In genomic region chr5:96663608-96664007, GRCh38 we compare ENCODE assay signal across 9 cellular contexts. TPM values are rescaled to one million over a fixed set of nuclear protein-coding genes. Genes with fewer than 3 reads are reported as not detected.
DNase-seq lines count a peak whose midpoint lies in the region; ATAC-seq, FAIRE-seq and TF ChIP-seq lines count a peak whose summit lies in the region.
"Had no signal": no experiment of that assay in that cellular context is flagged by ENCODE, and none has a peak within 500 bp of the region (broad histone marks: within the 10 kb centered on the region; RNA-seq: fewer than 3 reads in every experiment).

No MANE protein-coding gene starts in this region.

- H2AFZ ChIP-seq in astrocyte (ENCODE audit: low read depth, low read length) (peak overlapping the region; percentile 89), HepG2 (ENCODE audit: low read length) (no peak overlapping the region)

- no peak for TF ChIP-seq CTCF in astrocyte (IDR thresholded peaks at IDR 0.05; ENCODE audit: insufficient read depth, low read depth, low read length)
- no peak for TF ChIP-seq CTCF in HepG2 (CRISPR knock-in tag; IDR thresholded peaks at IDR 0.05)
- no peak for TF ChIP-seq CTCF in testis (IDR thresholded peaks at IDR 0.05)

- peaks cover 6% of the 10 kb centered on the region for H3K27me3 Mint-ChIP-seq in activated CD4-positive, alpha-beta T cell treated with anti-CD3 and anti-CD28 coated beads, Interleukin-2, amount 10 ng/mL, durations not matched to agents 7 days and 5 days
- no peaks in the 10 kb centered on the region for H3K27me3 Mint-ChIP-seq in astrocyte (ENCODE audit: low read depth, unreplicated experiment)

- H3K27ac ChIP-seq in astrocyte (ENCODE audit: low read depth, low read length), result no peak overlapping the region
- no peak overlapping the region for H3K27ac ChIP-seq in HepG2 (ENCODE audit: extremely low read length, insufficient read depth, low read length)
- H3K27ac ChIP-seq in testis, result peak overlapping the region in 1 of 2 donors; percentile 95

- CTCF ChIA-PET in activated CD4-positive, alpha-beta T cell treated with anti-CD3 and anti-CD28 coated beads, Interleukin-2, amount 10 ng/mL, durations not matched to agents 7 days and 5 days (lab: Charles Lee), result interaction anchor here (0.7 kb wide), 1 partner anchor 52 kb away, joined by 3 read pairs; no protein-coding TSS in a partner anchor
- CTCF ChIA-PET in HepG2 (lab: Yijun Ruan, JAX; ENCODE audit: low intra/inter-chr PET ratio, low total read pairs), result no interaction called here

- H3K4me3 Mint-ChIP-seq in activated CD4-positive, alpha-beta T cell treated with anti-CD3 and anti-CD28 coated beads, Interleukin-2, amount 10 ng/mL, durations not matched to agents 7 days and 5 days, result peak overlapping the region; percentile 96
- H3K4me3 Mint-ChIP-seq in astrocyte (ENCODE audit: unreplicated experiment), result peak overlapping the region; percentile 92

- no peaks in the 10 kb centered on the region for H3K27me3 ChIP-seq in astrocyte (ENCODE audit: insufficient read depth, low read length)
- H3K27me3 ChIP-seq in HepG2 (ENCODE audit: control insufficient read depth in 1 of 2, insufficient read depth in 2 of 2, low read length in 2 of 2), result no peaks in the 10 kb centered on the region; a peak in 2 of 5 replicates
- no peaks in the 10 kb centered on the region for H3K27me3 ChIP-seq in testis

- H3K79me2 ChIP-seq in astrocyte (ENCODE audit: insufficient read depth, low read length), result peaks cover 58% of the 10 kb centered on the region
- H3K79me2 ChIP-seq in HepG2 (ENCODE audit: insufficient read depth, low read length), result no peaks in the 10 kb centered on the region

- H3K27ac Mint-ChIP-seq in activated CD4-positive, alpha-beta T cell treated with anti-CD3 and anti-CD28 coated beads, Interleukin-2, amount 10 ng/mL, durations not matched to agents 7 days and 5 days, result peak overlapping the region; percentile 99
- peak overlapping the region; percentile 91 for H3K27ac Mint-ChIP-seq in astrocyte (ENCODE audit: unreplicated experiment)

- H3K9me3 ChIP-seq in astrocyte (ENCODE audit: insufficient read depth, low read depth, low read length) (no peaks in the 10 kb centered on the region), HepG2 (ENCODE audit: low read length) (no peaks in the 10 kb centered on the region), testis (no peaks in the 10 kb centered on the region)

- H3K4me1 ChIP-seq in astrocyte (ENCODE audit: insufficient read depth, low read length) (peaks cover 10% of the 10 kb centered on the region), HepG2 (ENCODE audit: insufficient read depth, low read length) (peaks cover 35% of the 10 kb centered on the region), testis (peaks cover 12% of the 10 kb centered on the region)

- in situ Hi-C loops in HepG2 (cut with HindIII; ENCODE audit: extremely low pct_ligation_motif_present, low pct_unique_long_range_greater_than_20kb), result no loop called here

- H3K4me2 ChIP-seq in astrocyte (ENCODE audit: low read length) (peak overlapping the region; percentile 98), HepG2 (ENCODE audit: low read depth, low read length) (peak overlapping the region; percentile 91)

- POLR2A ChIA-PET in activated CD4-positive, alpha-beta T cell treated with anti-CD3 and anti-CD28 coated beads, Interleukin-2, amount 10 ng/mL, durations not matched to agents 7 days and 5 days (lab: Charles Lee), result no interaction called here
- POLR2A ChIA-PET in HepG2 (lab: Yijun Ruan, JAX), result no interaction called here

- H3K9ac ChIP-seq in astrocyte (ENCODE audit: low read length), result peak overlapping the region; percentile 94
- no peak overlapping the region for H3K9ac ChIP-seq in HepG2 (ENCODE audit: insufficient read depth, low read depth, low read length)

- 83% methylated on average over 6 of the region's 6 CpGs for WGBS in HepG2 (ENCODE audit: low lambda C conversion rate)
- WGBS in testis, 2 donors, result 17 to 29% methylated on average over 6 of the region's 6 CpGs

- H3K9me3 Mint-ChIP-seq in activated CD4-positive, alpha-beta T cell treated with anti-CD3 and anti-CD28 coated beads, Interleukin-2, amount 10 ng/mL, durations not matched to agents 7 days and 5 days, result no peaks in the 10 kb centered on the region
- no peaks in the 10 kb centered on the region for H3K9me3 Mint-ChIP-seq in astrocyte (ENCODE audit: unreplicated experiment)

- TSS peak; percentile 47 for BruUV-seq in HepG2 (replicated peaks; lab: Mats Ljungman, UMichigan)

- H4K20me1 ChIP-seq in astrocyte (ENCODE audit: insufficient read depth, low read length), result peaks cover 47% of the 10 kb centered on the region
- H4K20me1 ChIP-seq in HepG2 (ENCODE audit: insufficient read depth, low read length), result 0 out of 2 replicates have a peak, but pooled peaks cover 3% of the 10 kb centered on the region

- H3K4me1 Mint-ChIP-seq in activated CD4-positive, alpha-beta T cell treated with anti-CD3 and anti-CD28 coated beads, Interleukin-2, amount 10 ng/mL, durations not matched to agents 7 days and 5 days, result peaks cover 59% of the 10 kb centered on the region
- peaks cover 43% of the 10 kb centered on the region for H3K4me1 Mint-ChIP-seq in astrocyte (ENCODE audit: low read depth, unreplicated experiment)

- no peaks in the 10 kb centered on the region for H3K36me3 ChIP-seq in astrocyte (ENCODE audit: insufficient read depth, low read length)
- no peaks in the 10 kb centered on the region for H3K36me3 ChIP-seq in HepG2 (replicated peaks in 1 of 2; ENCODE audit: control insufficient read depth in 1 of 2, insufficient read depth in 2 of 2, low read length in 2 of 2)
- no peaks in the 10 kb centered on the region for H3K36me3 ChIP-seq in testis (ENCODE audit: low read depth, missing control alignments)

- intact Hi-C loops in HepG2 (cut with micrococcal nuclease; ENCODE audit: unreplicated experiment), result loop anchor here (2.0 to 10.0 kb wide), 3 partner anchors 39 to 319 kb away; no protein-coding TSS in a partner anchor
- intact Hi-C loops in testis (cut with DNase I; ENCODE audit: low total_unique reads), result no loop called here

- FAIRE-seq in astrocyte (lab: Jason Lieb, UNC) (no peak), HepG2 (lab: Jason Lieb, UNC) (no peak)
- FAIRE-seq: endometrium had no signal

- TF ChIP-seq RAD21 in HepG2 (CRISPR knock-in tag; IDR thresholded peaks at IDR 0.05), result no peak

- H3K4me3 ChIP-seq in astrocyte (ENCODE audit: insufficient read depth, low read depth, low read length) (peak overlapping the region; percentile 95), HepG2 (replicated peaks in 1 of 3; ENCODE audit: insufficient read depth in 1 of 3, low read depth in 2 of 3, low read length in 3 of 3) (peak overlapping the region; percentile 87 to 94 (median 94)), testis (peak overlapping the region; percentile 87 to 91)

- no peak for ATAC-seq in HepG2

- TF ChIP-seq EP300 in HepG2 (IDR thresholded peaks at IDR 0.05; ENCODE audit: low read depth in 2 of 2, low read length in 2 of 2) (no peak), HepG2 (CRISPR knock-in tag; IDR thresholded peaks at IDR 0.05; ENCODE audit: borderline replicate concordance) (no peak)

- H3K36me3 Mint-ChIP-seq in activated CD4-positive, alpha-beta T cell treated with anti-CD3 and anti-CD28 coated beads, Interleukin-2, amount 10 ng/mL, durations not matched to agents 7 days and 5 days (ENCODE audit: low read depth), result peaks cover 10% of the 10 kb centered on the region
- H3K36me3 Mint-ChIP-seq in astrocyte (ENCODE audit: low read depth, unreplicated experiment), result peaks cover 2% of the 10 kb centered on the region

- DNase-seq in activated CD4-positive, alpha-beta T cell treated with anti-CD3 and anti-CD28 coated beads, Interleukin-2, amount 10 ng/mL, durations not matched to agents 7 days and 5 days, result no peak
- no peak for DNase-seq in activated CD4-positive, alpha-beta T cell treated with anti-CD3 and anti-CD28 coated beads for 1 hour
- DNase-seq in astrocyte (ENCODE audit: low read depth) (no peak), HepG2 (ENCODE audit: low spot score) (no peak), testis (no peak), SIG-M5 treated with dmso at 0.1 percent for 504 hours (lab: John Stamatoyannopoulos, UW; ENCODE audit: unreplicated experiment) (no peak), DMS53 treated with DMSO at 0.1 percent for 48 hours (lab: John Stamatoyannopoulos, UW; ENCODE audit: unreplicated experiment) (no peak), NCI-H146 (lab: John Stamatoyannopoulos, UW) (no peak)

- TF ChIP-seq POLR2A in HepG2 (IDR thresholded peaks at IDR 0.05; ENCODE audit: insufficient read depth in 1 of 2, low read depth in 2 of 2, low read length in 2 of 2), result no peak
- TF ChIP-seq POLR2A in testis (IDR thresholded peaks at IDR 0.05), result no peak

RNA-seq across cellular contexts. Expression of gene CAST, which starts 1.4 kb away (rescaled TPM):
- 100 to 1,000 TPM; 178 to 218 TPM for total RNA-seq in activated CD4-positive, alpha-beta T cell treated with anti-CD3 and anti-CD28 coated beads, Interleukin-2, amount 10 ng/mL, durations not matched to agents 7 days and 5 days
- total RNA-seq in astrocyte (268 and 287 TPM in 2 replicates), HepG2 (2016; rRNA removed; fragmentation: Illumina TruSeq; extraction: Trizol) (67.6 and 87.8 TPM in 2 replicates), testis (100 to 1,000 TPM; 241 to 260 TPM)
- 18.4 and 21.4 TPM in 2 replicates for total RNA-seq in HepG2 (2016; cell fraction: cytosol; rRNA removed; fragmentation: Illumina TruSeq; extraction: Trizol; ENCODE audit: low read depth)
- 66.7 and 88.4 TPM in 2 replicates for total RNA-seq in HepG2 (2016; cell fraction: insoluble cytoplasmic fraction; rRNA removed; fragmentation: Illumina TruSeq; extraction: Trizol)
- 52.5 and 53.1 TPM in 2 replicates for total RNA-seq in HepG2 (2016; cell fraction: membrane; rRNA removed; fragmentation: Illumina TruSeq; extraction: Trizol)
- total RNA-seq in HepG2 (2016; cell fraction: nucleus; rRNA removed; fragmentation: Illumina TruSeq; extraction: Trizol), result 62.8 and 67.7 TPM in 2 replicates
- polyA plus RNA-seq in HepG2 (2011; rRNA removed) (35.2 and 42.1 TPM in 2 replicates), testis (ENCODE audit: insufficient read depth, low read depth, low replicate concordance) (195 TPM)
- 22.7 and 32.6 TPM in 2 replicates for polyA plus RNA-seq in HepG2 (2011; cell fraction: cytosol; rRNA removed)
- polyA plus RNA-seq in HepG2 (2011; cell fraction: nucleus; rRNA removed), result 49.5 and 52.7 TPM in 2 replicates
- 54.0 and 64.0 TPM in 2 replicates for polyA plus RNA-seq in HepG2 (2012)
- 24.3 and 25.3 TPM in 2 replicates for polyA plus RNA-seq in HepG2 (2016; cell fraction: cytosol; fragmentation: Illumina TruSeq; extraction: Trizol; ENCODE audit: low read depth)
- polyA plus RNA-seq in HepG2 (2016; cell fraction: insoluble cytoplasmic fraction; fragmentation: Illumina TruSeq; extraction: Trizol; ENCODE audit: low read depth), result 99.8 and 110 TPM in 2 replicates
- polyA plus RNA-seq in HepG2 (2016; cell fraction: membrane; fragmentation: Illumina TruSeq; extraction: Trizol; ENCODE audit: low read depth), result 40.8 and 51.2 TPM in 2 replicates
- 65.5 and 67.5 TPM in 2 replicates for polyA plus RNA-seq in HepG2 (2016; cell fraction: nucleus; fragmentation: Illumina TruSeq; extraction: Trizol; ENCODE audit: insufficient read depth, low read depth)
- polyA minus RNA-seq in HepG2 (2011; rRNA and poly(A)+ RNA removed; ENCODE audit: low replicate concordance), result 12.4 and 53.4 TPM in 2 replicates
- polyA minus RNA-seq in HepG2 (2011; cell fraction: cytosol; rRNA and poly(A)+ RNA removed), result 39.6 and 45.8 TPM in 2 replicates
- 166 and 175 TPM in 2 replicates for polyA minus RNA-seq in HepG2 (2011; cell fraction: nucleus; rRNA and poly(A)+ RNA removed)
